In genomic region chr5:126462239-126463014, GRCh38 we compare ENCODE assay signal across 9 cellular contexts. TPM values are rescaled to one million over a fixed set of nuclear protein-coding genes. Genes with fewer than 3 reads are reported as not detected.
DNase-seq lines count a peak whose midpoint lies in the region; ATAC-seq and TF ChIP-seq lines count a peak whose summit lies in the region.
"Had no signal": no experiment of that assay in that cellular context is flagged by ENCODE, and none has a peak within 500 bp of the region (broad histone marks: within the 10 kb centered on the region; RNA-seq: fewer than 3 reads in every experiment).

No MANE protein-coding gene starts in this region.

- H3K4me3 Mint-ChIP-seq in endodermal cell, result no peak overlapping the region

- peaks cover 9% of the 10 kb centered on the region for H3K36me3 Mint-ChIP-seq in endodermal cell (ENCODE audit: low read depth)

- no peaks in the 10 kb centered on the region for H3K9me3 ChIP-seq in endodermal cell (ENCODE audit: control insufficient read depth, low read length)

- H3K9me3 Mint-ChIP-seq in endodermal cell, result no peaks in the 10 kb centered on the region

- H3K27me3 Mint-ChIP-seq in endodermal cell (ENCODE audit: insufficient read depth), result peaks cover 50% of the 10 kb centered on the region

- no peak overlapping the region for H3K4me3 ChIP-seq in AG10803 (ENCODE audit: low read length)
- no peak overlapping the region for H3K4me3 ChIP-seq in endodermal cell (ENCODE audit: low read length)

- H3K27ac ChIP-seq in endodermal cell (ENCODE audit: low read depth, low read length), result no peak overlapping the region

- peaks cover 31% of the 10 kb centered on the region for H3K4me1 Mint-ChIP-seq in endodermal cell

- WGBS in endodermal cell (ENCODE audit: insufficient coverage in 1 of 2, insufficient read length in 1 of 2), 2 experiments, result 76 to 79% methylated on average over 6 to 8 of the region's 8 CpGs

- H3K36me3 ChIP-seq in endodermal cell (ENCODE audit: control insufficient read depth, insufficient read depth, low read length), result peaks cover 4% of the 10 kb centered on the region

- peaks cover 19% of the 10 kb centered on the region for H3K27me3 ChIP-seq in endodermal cell (ENCODE audit: control insufficient read depth, insufficient read depth, low read length, poor library complexity, severe bottlenecking)

- ATAC-seq in GM19452 (IDR thresholded peaks at IDR 0.05; ENCODE audit: unreplicated experiment) (peak; percentile 61), HG03175 (IDR thresholded peaks at IDR 0.05; ENCODE audit: unreplicated experiment) (peak; percentile 72), SK-N-SH treated with all-trans-retinoic acid at 6 μM for 48 hours (no peak)

- no peak overlapping the region for H3K9ac ChIP-seq in endodermal cell (ENCODE audit: extremely low read depth, low read length, poor library complexity, severe bottlenecking)

- peaks cover 18% of the 10 kb centered on the region for H3K4me1 ChIP-seq in endodermal cell (ENCODE audit: control insufficient read depth, insufficient read depth, low read length)

- H3K27ac Mint-ChIP-seq in endodermal cell, result no peak overlapping the region

- TF ChIP-seq CTCF in AG10803 (conservative IDR thresholded peaks at IDR 0.05; ENCODE audit: low read length) (no peak), endodermal cell (conservative IDR thresholded peaks at IDR 0.05) (no peak)

- DNase-seq in AG10803 (ENCODE audit: low read depth), result peak; percentile 39
- DNase-seq in fibroblast of gingiva (ENCODE audit: low read depth), result peak; percentile 14
- DNase-seq in NCI-H526 treated with DMSO at 0.1 percent for 48 hours (lab: John Stamatoyannopoulos, UW), result no peak
- DNase-seq in endodermal cell, result no peak
- DNase-seq in HUDEP-2 (lab: John Stamatoyannopoulos, UW; ENCODE audit: unreplicated experiment in 76 of 76), result no peak
- DNase-seq: Kasumi-1 had no signal

TF ChIP-seq in SK-N-SH treated with all-trans-retinoic acid at 6 μM for 48 hours, 23 proteins besides CTCF, POLR2A, EP300 and RAD21:
- TF ChIP-seq GLIS3 (CRISPR knock-in tag; IDR thresholded peaks at IDR 0.05) (no peak), TOX (CRISPR knock-in tag; IDR thresholded peaks at IDR 0.05; ENCODE audit: borderline replicate concordance) (no peak), ZNF565 (CRISPR knock-in tag; conservative IDR thresholded peaks at IDR 0.05; ENCODE audit: low read depth) (no peak), ZFP30 (CRISPR knock-in tag; IDR thresholded peaks at IDR 0.05) (no peak), PPARA (CRISPR knock-in tag; IDR thresholded peaks at IDR 0.05; ENCODE audit: borderline replicate concordance) (no peak), POU6F1 (CRISPR knock-in tag; IDR thresholded peaks at IDR 0.05; ENCODE audit: borderline replicate concordance, low read depth) (no peak), BACH2 (CRISPR knock-in tag; IDR thresholded peaks at IDR 0.05; ENCODE audit: borderline replicate concordance) (no peak), ISL1 (CRISPR knock-in tag; IDR thresholded peaks at IDR 0.05) (no peak)

RNA-seq across cellular contexts. Expression of gene GRAMD2B, which starts 39.2 kb away (rescaled TPM):
- 10 to 100 TPM in 1 of 2 donors, 1 to 10 TPM in 1; 8.4 to 11.1 TPM for total RNA-seq in endodermal cell
- 4.0 TPM for polyA plus RNA-seq in endodermal cell (2013, experiment 1 of 2)
- polyA plus RNA-seq in endodermal cell (2013, experiment 2 of 2), result 6.3 TPM

Comparison
In these comparisons a context has a peak if more than half of its experiments do, and no peak if none do; other contexts are left out.
1. DNase-seq: peak in AG10803 (single experiment) and fibroblast of gingiva (single experiment); none in NCI-H526 treated with DMSO at 0.1 percent for 48 hours (single experiment), endodermal cell (single experiment) and HUDEP-2 (0 of 76).